31 cellular contexts compared by ENCODE assay signal in the genomic region with DNA sequence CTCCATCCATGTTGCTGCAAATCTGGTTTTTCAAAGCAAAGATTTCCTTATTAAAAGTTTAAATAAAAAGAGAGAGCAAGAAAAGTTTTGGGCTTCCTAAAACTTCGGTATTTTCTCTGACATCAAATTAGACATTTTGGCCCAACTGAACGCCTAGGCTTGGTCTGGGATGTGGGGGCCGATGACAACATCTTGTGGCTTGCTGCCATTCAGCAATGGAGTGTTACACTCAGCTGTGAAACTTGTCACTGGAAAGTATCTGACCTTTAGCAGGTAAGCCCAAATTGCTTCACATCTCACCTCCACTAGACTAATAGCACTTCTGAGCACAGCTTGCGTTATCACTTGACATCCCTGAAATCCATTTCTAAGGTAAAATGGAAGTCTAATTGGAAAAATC.
"Had no signal": no experiment of that assay in that cellular context is flagged by ENCODE, and none has a peak within 500 bp of the region (broad histone marks: within the 10 kb centered on the region; RNA-seq: fewer than 3 reads in every experiment).

No MANE protein-coding gene starts in this region.

- H3K36me3 ChIP-seq: adrenal gland, breast epithelium, MG63 had no signal

- H3K4me3 ChIP-seq: adrenal gland, body of pancreas, breast epithelium, MG63, PC-9 had no signal

- ATAC-seq: activated T-cell treated with anti-CD3 and anti-CD28 coated beads, Interleukin-2, amount 50 U/mL, for 4 hours; body of pancreas had no signal

- DNase-seq: activated B cell treated with CpG ODN at 0.5 μM for 24 hours; activated CD4-positive, alpha-beta T cell treated with anti-CD3 and anti-CD28 coated beads for 4 hours; activated CD4-positive, CD25-positive, alpha-beta regulatory T cell treated with anti-CD3 and anti-CD28 coated beads, Interleukin-2, amount 50 U/mL, for 72 hours; activated CD8-positive, alpha-beta memory T cell treated with anti-CD3 and anti-CD28 coated beads, Interleukin-2, amount 50 U/mL, for 4 hours; activated effector memory CD4-positive, alpha-beta T cell treated with anti-CD3 and anti-CD28 coated beads, Interleukin-2, amount 50 U/mL, for 16 hours; activated naive CD4-positive, alpha-beta T cell; activated naive CD4-positive, alpha-beta T cell treated with anti-CD3 and anti-CD28 coated beads, Interleukin-2, amount 50 U/mL, for 16 hours; activated naive CD8-positive, alpha-beta T cell treated with anti-CD3 and anti-CD28 coated beads, Interleukin-2, amount 10 ng/mL, durations not matched to agents 7 days and 5 days; activated T-cell treated with anti-CD3 and anti-CD28 coated beads for 4 hours; activated T-cell treated with anti-CD3 and anti-CD28 coated beads, Interleukin-2, amount 50 U/mL, for 4 hours; adrenal gland; body of pancreas; Kasumi-1; KG1; MG63; NCI-H1048; NCI-H1105 treated with DMSO at 0.1 percent for 48 hours; NCI-H1436 treated with DMSO at 0.1 percent for 48 hours; NCI-H1694 treated with DMSO at 0.1 percent for 48 hours; NCI-H2029; NCI-H345; NCI-H524 treated with DMSO at 0.1 percent for 48 hours; PC-9; Right ventricle myocardium superior; SW 1271; T-helper 1 cell; T-helper 2 cell; T-helper 9 cell had no signal

- H3K27me3 Mint-ChIP-seq: activated B cell treated with CpG ODN at 0.5 μM for 24 hours had no signal

- H3K9me3 ChIP-seq: adrenal gland, body of pancreas, breast epithelium, MG63 had no signal

- H3K9me3 Mint-ChIP-seq: activated B cell treated with CpG ODN at 0.5 μM for 24 hours; activated naive CD8-positive, alpha-beta T cell treated with anti-CD3 and anti-CD28 coated beads, Interleukin-2, amount 10 ng/mL, durations not matched to agents 7 days and 5 days; activated T-cell treated with anti-CD3 and anti-CD28 coated beads, Interleukin-2, amount 50 U/mL, for 4 hours; activated T-helper 1 cell treated with anti-CD3 and anti-CD28 coated beads, Interleukin-12 subunit alpha, Interleukin-12 subunit beta, Interleukin-2, Interleukin-4 antibody, amounts not matched to agents 30 ng/mL and 10 ng/mL and 1 ng/mL, durations not matched to agents 14 hours and 24 hours and 36 hours had no signal

- H3K4me1 Mint-ChIP-seq: activated B cell treated with CpG ODN at 0.5 μM for 24 hours; activated naive CD8-positive, alpha-beta T cell treated with anti-CD3 and anti-CD28 coated beads, Interleukin-2, amount 10 ng/mL, durations not matched to agents 7 days and 5 days had no signal

- H3K27me3 ChIP-seq: adrenal gland, body of pancreas, breast epithelium, MG63 had no signal

- H3K27ac Mint-ChIP-seq: activated B cell treated with CpG ODN at 0.5 μM for 24 hours; activated naive CD8-positive, alpha-beta T cell treated with anti-CD3 and anti-CD28 coated beads, Interleukin-2, amount 10 ng/mL, durations not matched to agents 7 days and 5 days; activated T-helper 1 cell treated with anti-CD3 and anti-CD28 coated beads, Interleukin-12 subunit alpha, Interleukin-12 subunit beta, Interleukin-2, Interleukin-4 antibody, amounts not matched to agents 30 ng/mL and 10 ng/mL and 1 ng/mL, durations not matched to agents 14 hours and 24 hours and 36 hours had no signal

- H3K4me2 ChIP-seq: PC-9 had no signal

- H2AFZ ChIP-seq: PC-9 had no signal

- H3K4me3 Mint-ChIP-seq: activated B cell treated with CpG ODN at 0.5 μM for 24 hours; activated naive CD8-positive, alpha-beta T cell treated with anti-CD3 and anti-CD28 coated beads, Interleukin-2, amount 10 ng/mL, durations not matched to agents 7 days and 5 days; activated T-cell treated with anti-CD3 and anti-CD28 coated beads, Interleukin-2, amount 50 U/mL, for 4 hours; activated T-helper 1 cell treated with anti-CD3 and anti-CD28 coated beads, Interleukin-12 subunit alpha, Interleukin-12 subunit beta, Interleukin-2, Interleukin-4 antibody, amounts not matched to agents 30 ng/mL and 10 ng/mL and 1 ng/mL, durations not matched to agents 14 hours and 24 hours and 36 hours had no signal

- H3K4me1 ChIP-seq: adrenal gland, body of pancreas, breast epithelium had no signal

- H3K27ac ChIP-seq: adrenal gland, body of pancreas, breast epithelium, PC-9, VCaP had no signal
